ENCODE assay signal across 14 cellular contexts in genomic region chr5:80187691-80188090, GRCh38.
DNase-seq lines count a peak whose midpoint lies in the region; ATAC-seq and TF ChIP-seq lines count a peak whose summit lies in the region.
"Had no signal": no experiment of that assay in that cellular context is flagged by ENCODE, and none has a peak within 500 bp of the region (broad histone marks: within the 10 kb centered on the region; RNA-seq: fewer than 3 reads in every experiment).

No MANE protein-coding gene starts in this region.

- H3K27me3 ChIP-seq in CD4-positive, alpha-beta memory T cell (ENCODE audit: insufficient read depth, low read length), result no peaks in the 10 kb centered on the region
- no peaks in the 10 kb centered on the region for H3K27me3 ChIP-seq in neutrophil

- TF ChIP-seq CTCF in HFFc6 (IDR thresholded peaks at IDR 0.05), result no peak
- no peak for TF ChIP-seq CTCF in neutrophil (IDR thresholded peaks at IDR 0.05)

- intact Hi-C loops in CD4-positive, alpha-beta memory T cell (cut with micrococcal nuclease), result no loop called here

- peaks cover 75 to 97% (median 84%) of the 10 kb centered on the region in 4 donors for H3K4me1 Mint-ChIP-seq in CD4-positive, alpha-beta memory T cell
- H3K4me1 Mint-ChIP-seq in HFFc6 (ENCODE audit: low read depth), result peaks cover 34% of the 10 kb centered on the region
- peaks cover 84% of the 10 kb centered on the region for H3K4me1 Mint-ChIP-seq in activated naive CD8-positive, alpha-beta T cell treated with anti-CD3 and anti-CD28 coated beads, Interleukin-2, amount 10 ng/mL, durations not matched to agents 7 days and 5 days

- no peaks in the 10 kb centered on the region for H3K27me3 Mint-ChIP-seq in CD4-positive, alpha-beta memory T cell
- H3K27me3 Mint-ChIP-seq in HFFc6 (ENCODE audit: insufficient read depth), result peaks cover 4% of the 10 kb centered on the region; the same call in 1 of the 2 replicates
- H3K27me3 Mint-ChIP-seq in activated naive CD8-positive, alpha-beta T cell treated with anti-CD3 and anti-CD28 coated beads, Interleukin-2, amount 10 ng/mL, durations not matched to agents 7 days and 5 days, result no peaks in the 10 kb centered on the region

- no peak for DNase-seq in CD4-positive, alpha-beta memory T cell
- DNase-seq in HFFc6 (no peak), DMS53 (lab: John Stamatoyannopoulos, UW) (no peak)
- DNase-seq in activated naive CD8-positive, alpha-beta T cell treated with anti-CD3 and anti-CD28 coated beads, Interleukin-2, amount 10 ng/mL, durations not matched to agents 7 days and 5 days, result no peak
- no peak for DNase-seq in activated CD4-positive, CD25-positive, alpha-beta regulatory T cell (lab: John Stamatoyannopoulos, UW)
- DNase-seq: central memory CD4-positive, alpha-beta T cell; mesenchymal stem cell; NCI-H345; RPMI8226; stimulated activated CD4-positive, alpha-beta T cell treated with anti-CD3 and anti-CD28 coated beads, Interleukin-4, amount 100 ng/mL, for 4 hours had no signal

- no peak overlapping the region for H3K4me3 ChIP-seq in CD4-positive, alpha-beta memory T cell (ENCODE audit: low read length in 2 of 2)
- H3K4me3 ChIP-seq in neutrophil (ENCODE audit: low read depth in 1 of 2, low read length in 1 of 2), result no peak overlapping the region
- H3K4me3 ChIP-seq: HAP-1 had no signal

- H3K9me3 Mint-ChIP-seq in CD4-positive, alpha-beta memory T cell, result peaks cover 0 to 1% (median 0%) of the 10 kb centered on the region in 8 donors
- no peaks in the 10 kb centered on the region for H3K9me3 Mint-ChIP-seq in HFFc6
- H3K9me3 Mint-ChIP-seq in activated naive CD8-positive, alpha-beta T cell treated with anti-CD3 and anti-CD28 coated beads, Interleukin-2, amount 10 ng/mL, durations not matched to agents 7 days and 5 days, result no peaks in the 10 kb centered on the region

- CTCF ChIA-PET in CD4-positive, alpha-beta memory T cell (lab: Charles Lee; ENCODE audit: partially characterized antibody), result interaction anchor here (1.0 to 2.2 kb wide), 6 partner anchors 18 to 120 kb away, joined by 3 to 8 read pairs (median 6); partner anchors contain the start of gene SERINC5

- POLR2A ChIA-PET in CD4-positive, alpha-beta memory T cell (lab: Charles Lee; ENCODE audit: partially characterized antibody), result interaction anchor here (0.7 to 18.1 kb wide), 13 partner anchors 11 to 82 kb away, joined by 3 to 409 read pairs (median 5); partner anchors contain the start of gene SERINC5
- POLR2A ChIA-PET in activated naive CD8-positive, alpha-beta T cell treated with anti-CD3 and anti-CD28 coated beads, Interleukin-2, amount 10 ng/mL, durations not matched to agents 7 days and 5 days (lab: Charles Lee), result interaction anchor here (1.1 to 3.9 kb wide), 2 partner anchors 51 to 68 kb away, joined by 3 to 39 read pairs; partner anchors contain the start of gene SERINC5

- H3K4me1 ChIP-seq in CD4-positive, alpha-beta memory T cell (ENCODE audit: insufficient read depth, low read length), result peaks cover 98% of the 10 kb centered on the region
- H3K4me1 ChIP-seq in neutrophil (ENCODE audit: control insufficient read depth in 1 of 2, insufficient read depth in 1 of 2, low read depth in 1 of 2, low read length in 1 of 2), result peaks cover 44 to 61% of the 10 kb centered on the region in 2 experiments

- no peaks in the 10 kb centered on the region for H3K36me3 ChIP-seq in CD4-positive, alpha-beta memory T cell (ENCODE audit: insufficient read depth, low read length)
- no peaks in the 10 kb centered on the region for H3K36me3 ChIP-seq in neutrophil
- H3K36me3 ChIP-seq: HAP-1 had no signal

- H3K27ac ChIP-seq in CD4-positive, alpha-beta memory T cell (ENCODE audit: low read depth, low read length), result peak overlapping the region; percentile 69
- peak overlapping the region; percentile 75 for H3K27ac ChIP-seq in neutrophil
- H3K27ac ChIP-seq: KMS-11 had no signal

- no peak for ATAC-seq in activated naive CD8-positive, alpha-beta T cell treated with anti-CD3 and anti-CD28 coated beads, Interleukin-2, amount 10 ng/mL, durations not matched to agents 7 days and 5 days (ENCODE audit: low read depth)
- ATAC-seq in HG02973 (IDR thresholded peaks at IDR 0.05; ENCODE audit: unreplicated experiment), result no peak

- H3K36me3 Mint-ChIP-seq in CD4-positive, alpha-beta memory T cell, result peaks cover 20% of the 10 kb centered on the region in 2 donors
- H3K36me3 Mint-ChIP-seq in HFFc6 (ENCODE audit: low read depth), result peaks cover 11% of the 10 kb centered on the region
- H3K36me3 Mint-ChIP-seq in activated naive CD8-positive, alpha-beta T cell treated with anti-CD3 and anti-CD28 coated beads, Interleukin-2, amount 10 ng/mL, durations not matched to agents 7 days and 5 days, result peaks cover 18% of the 10 kb centered on the region

- H3K9me3 ChIP-seq in CD4-positive, alpha-beta memory T cell (ENCODE audit: control insufficient read depth in 1 of 2, low read length in 2 of 2), result no peaks in the 10 kb centered on the region
- H3K9me3 ChIP-seq in neutrophil, result no peaks in the 10 kb centered on the region
- H3K9me3 ChIP-seq: HAP-1 had no signal

- H3K4me3 Mint-ChIP-seq in CD4-positive, alpha-beta memory T cell, result peak overlapping the region; percentile 22 to 87 (median 72)
- H3K4me3 Mint-ChIP-seq in HFFc6, result no peak overlapping the region
- peak overlapping the region; percentile 72 for H3K4me3 Mint-ChIP-seq in activated naive CD8-positive, alpha-beta T cell treated with anti-CD3 and anti-CD28 coated beads, Interleukin-2, amount 10 ng/mL, durations not matched to agents 7 days and 5 days

- H3K27ac Mint-ChIP-seq in CD4-positive, alpha-beta memory T cell, result peak overlapping the region; percentile 87 to 98 (median 95)
- H3K27ac Mint-ChIP-seq in HFFc6, result peak overlapping the region; percentile 61; the same call in 1 of the 2 replicates
- H3K27ac Mint-ChIP-seq in activated naive CD8-positive, alpha-beta T cell treated with anti-CD3 and anti-CD28 coated beads, Interleukin-2, amount 10 ng/mL, durations not matched to agents 7 days and 5 days, result peak overlapping the region; percentile 92
